Comparison of ENCODE assay signal across 34 cellular contexts in genomic region chr2:33775306-33775705, GRCh38.
"Had no signal": no experiment of that assay in that cellular context is flagged by ENCODE, and none has a peak within 500 bp of the region (broad histone marks: within the 10 kb centered on the region; RNA-seq: fewer than 3 reads in every experiment).

No MANE protein-coding gene starts in this region.

- DNase-seq: Karpas-422, Kasumi-1, KG1, MG63, MM.1S, MV-4-11, NCI-H1048, NCI-H1092, NCI-H1092 treated with DMSO at 0.1 percent for 48 hours, NCI-H1105, NCI-H1105 treated with DMSO at 0.1 percent for 48 hours, NCI-H1417, NCI-H1417 treated with DMSO at 0.1 percent for 48 hours, NCI-H1436, NCI-H1436 treated with DMSO at 0.1 percent for 48 hours, NCI-H146, NCI-H1694, NCI-H1694 treated with DMSO at 0.1 percent for 48 hours, NCI-H187, NCI-H187 treated with DMSO at 0.1 percent for 48 hours, NCI-H1930, NCI-H2029, NCI-H2029 treated with DMSO at 0.1 percent for 48 hours, NCI-H2081, NCI-H2081 treated with DMSO at 0.1 percent for 48 hours, NCI-H2107, NCI-H2171, NCI-H2171 treated with DMSO at 0.1 percent for 48 hours, NCI-H2227 treated with DMSO at 0.1 percent for 48 hours, NCI-H226, NCI-H345, NCI-H446, NCI-H446 treated with DMSO at 0.1 percent for 48 hours, NCI-H510A had no signal
